23 cellular contexts compared by ENCODE assay signal in the genomic region with DNA sequence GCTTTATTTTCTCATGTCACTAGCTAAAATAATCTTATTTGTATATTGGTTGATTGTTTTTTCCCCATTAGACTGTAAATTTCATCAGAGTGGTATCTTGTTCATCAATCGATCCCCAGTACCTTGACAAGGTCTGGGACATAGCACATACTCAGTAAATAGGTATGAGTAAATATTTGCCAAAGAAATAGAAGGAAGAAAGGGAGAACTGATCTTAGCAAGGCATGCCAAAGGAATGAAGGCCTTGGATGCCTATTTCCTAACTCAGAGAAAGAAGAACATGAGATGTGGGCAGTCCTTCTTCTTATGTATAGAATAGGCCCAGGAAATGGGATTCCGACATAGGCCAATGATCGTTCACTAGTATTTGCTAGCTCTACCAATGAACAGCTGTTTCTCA. TPM values are rescaled to one million over a fixed set of nuclear protein-coding genes. Genes with fewer than 3 reads are reported as not detected.
DNase-seq lines count a peak whose midpoint lies in the region; ATAC-seq, FAIRE-seq and TF ChIP-seq lines count a peak whose summit lies in the region.
"Had no signal": no experiment of that assay in that cellular context is flagged by ENCODE, and none has a peak within 500 bp of the region (broad histone marks: within the 10 kb centered on the region; RNA-seq: fewer than 3 reads in every experiment).

No MANE protein-coding gene starts in this region.

- peaks cover 13% of the 10 kb centered on the region for H3K9me3 Mint-ChIP-seq in Caco-2 (ENCODE audit: unreplicated experiment)

- H2BK120ac ChIP-seq in trophoblast cell (ENCODE audit: insufficient read depth, low read length, poor library complexity) = no peak overlapping the region

- WGBS in trophoblast cell (ENCODE audit: extremely low coverage, insufficient coverage, insufficient read length) = no CpG with 5 or more reads among the region's 3 CpGs

- H3K18ac ChIP-seq in trophoblast cell (ENCODE audit: low read length) = no peak overlapping the region

- H2BK12ac ChIP-seq in trophoblast cell (ENCODE audit: low read length) = no peak overlapping the region

- H3F3A ChIP-seq in PC-9 (ENCODE audit: insufficient read depth, low read depth) = peaks cover 5% of the 10 kb centered on the region; the same call in 1 of the 2 replicates

- H3K27ac ChIP-seq in PC-9 = 0 out of 2 replicates have a peak overlapping the region, but pooled peaks have one; percentile 5
- H3K27ac ChIP-seq in trophoblast cell (ENCODE audit: low read depth, low read length) = no peak overlapping the region
- H3K27ac ChIP-seq: A549; BLaER1 treated with 17β-estradiol and CSF1 and Interleukin-3, amounts not matched to agents 10 nM and 100 nM; GM23248 had no signal

- TF ChIP-seq CTCF in Caco-2 (IDR thresholded peaks at IDR 0.05; ENCODE audit: insufficient read depth in 1 of 2, low read depth in 1 of 2, low read length in 1 of 2, severe bottlenecking in 1 of 2, unreplicated experiment in 1 of 2) (no peak), PC-9 (conservative IDR thresholded peaks at IDR 0.05) (no peak), bronchial epithelial cell (IDR thresholded peaks at IDR 0.05; ENCODE audit: insufficient read depth, low read length, severe bottlenecking) (no peak)

- ATAC-seq in HG03025 (IDR thresholded peaks at IDR 0.05; ENCODE audit: low FRiP score, unreplicated experiment) = no peak
- ATAC-seq: GM12878 had no signal

- H3K4ac ChIP-seq in trophoblast cell (ENCODE audit: low read depth, low read length) = no peak overlapping the region

- H3K36me3 ChIP-seq in Caco-2 (ENCODE audit: control insufficient read depth, insufficient read depth, low read length) (no peaks in the 10 kb centered on the region), PC-9 (ENCODE audit: low read depth) (no peaks in the 10 kb centered on the region), bronchial epithelial cell (ENCODE audit: control insufficient read depth, insufficient read depth, low read length) (no peaks in the 10 kb centered on the region), trophoblast cell (ENCODE audit: control insufficient read depth in 1 of 2, insufficient read depth in 2 of 2, low read length in 2 of 2) (no peaks in the 10 kb centered on the region)
- H3K36me3 ChIP-seq: BE2C; BLaER1 treated with 17β-estradiol and CSF1 and Interleukin-3, amounts not matched to agents 10 nM and 100 nM had no signal

- no peaks in the 10 kb centered on the region for H3K9me2 ChIP-seq in PC-9 (ENCODE audit: insufficient read depth)

- H3K4me1 Mint-ChIP-seq in Caco-2 (ENCODE audit: low read depth, unreplicated experiment) = peaks cover 24% of the 10 kb centered on the region
- H3K4me1 Mint-ChIP-seq: CD4-positive, alpha-beta memory T cell had no signal

- no peak overlapping the region for H4K12ac ChIP-seq in trophoblast cell (ENCODE audit: low read depth, low read length)

- no peak overlapping the region for H3K4me2 ChIP-seq in PC-9
- no peak overlapping the region for H3K4me2 ChIP-seq in trophoblast cell (ENCODE audit: low read length)
- H3K4me2 ChIP-seq: A549; BLaER1 treated with 17β-estradiol and CSF1 and Interleukin-3, amounts not matched to agents 10 nM and 100 nM had no signal

- no peak overlapping the region for H3K14ac ChIP-seq in trophoblast cell (ENCODE audit: low read length)

- no peak overlapping the region for H3K23ac ChIP-seq in trophoblast cell (ENCODE audit: low read length)

- H3K27me3 Mint-ChIP-seq in Caco-2 (ENCODE audit: insufficient read depth, unreplicated experiment) = no peaks in the 10 kb centered on the region
- H3K27me3 Mint-ChIP-seq: CD4-positive, alpha-beta memory T cell had no signal

- H3K4me3 Mint-ChIP-seq in Caco-2 (ENCODE audit: unreplicated experiment) = no peak overlapping the region
- H3K4me3 Mint-ChIP-seq: CD4-positive, alpha-beta memory T cell had no signal

- H2BK5ac ChIP-seq in trophoblast cell (ENCODE audit: low read depth, low read length, poor library complexity) = no peak overlapping the region

- H4K20me1 ChIP-seq in PC-9 (ENCODE audit: insufficient read depth) = no peaks in the 10 kb centered on the region
- H4K20me1 ChIP-seq: BLaER1 treated with 17β-estradiol and CSF1 and Interleukin-3, amounts not matched to agents 10 nM and 100 nM had no signal

- no peaks in the 10 kb centered on the region for H3K27me3 ChIP-seq in Caco-2 (replicated peaks; ENCODE audit: control insufficient read depth, insufficient read depth, low read length)
- no peaks in the 10 kb centered on the region for H3K27me3 ChIP-seq in PC-9 (ENCODE audit: insufficient read depth, low read depth)
- no peaks in the 10 kb centered on the region for H3K27me3 ChIP-seq in bronchial epithelial cell (ENCODE audit: control insufficient read depth, insufficient read depth, low read length)
- H3K27me3 ChIP-seq in trophoblast cell (ENCODE audit: insufficient read depth, low read length) = no peaks in the 10 kb centered on the region
- H3K27me3 ChIP-seq: BE2C; BLaER1 treated with 17β-estradiol and CSF1 and Interleukin-3, amounts not matched to agents 10 nM and 100 nM had no signal

- H3K79me2 ChIP-seq in PC-9 (ENCODE audit: low read depth) (no peaks in the 10 kb centered on the region), trophoblast cell (ENCODE audit: control insufficient read depth, insufficient read depth, low read length, poor library complexity) (no peaks in the 10 kb centered on the region)

- H3K4me1 ChIP-seq in Caco-2 (peaks cover 18% of the 10 kb centered on the region), PC-9 (replicated peaks; ENCODE audit: insufficient read depth) (peaks cover 12% of the 10 kb centered on the region), trophoblast cell (ENCODE audit: control insufficient read depth in 1 of 2, insufficient read depth in 2 of 2, low read length in 2 of 2) (peaks cover 0 to 3% of the 10 kb centered on the region in 2 experiments)
- H3K4me1 ChIP-seq: BE2C; BLaER1 treated with 17β-estradiol and CSF1 and Interleukin-3, amounts not matched to agents 10 nM and 100 nM had no signal

- BruUV-seq in Caco-2 (replicated peaks; lab: Mats Ljungman, UMichigan) = no TSS peak
- no TSS peak for BruUV-seq in PC-9 (replicated peaks; lab: Mats Ljungman, UMichigan)

- H4K8ac ChIP-seq in trophoblast cell (ENCODE audit: low read depth, low read length) = no peak overlapping the region

- no peak overlapping the region for H4K91ac ChIP-seq in trophoblast cell (ENCODE audit: low read depth, low read length)

- no peaks in the 10 kb centered on the region for H3K36me3 Mint-ChIP-seq in Caco-2 (ENCODE audit: insufficient read depth, unreplicated experiment)

- H3K9me3 ChIP-seq in Caco-2 = no peaks in the 10 kb centered on the region
- no peaks in the 10 kb centered on the region for H3K9me3 ChIP-seq in PC-9 (ENCODE audit: insufficient read depth, low read depth)
- H3K9me3 ChIP-seq in trophoblast cell (ENCODE audit: insufficient read depth, low read depth, low read length) = no peaks in the 10 kb centered on the region
- H3K9me3 ChIP-seq: A549; BE2C; BLaER1 treated with 17β-estradiol and CSF1 and Interleukin-3, amounts not matched to agents 10 nM and 100 nM had no signal

- no peak overlapping the region for H3K9ac ChIP-seq in trophoblast cell (ENCODE audit: low read length)
- H3K9ac ChIP-seq: BLaER1 treated with 17β-estradiol and CSF1 and Interleukin-3, amounts not matched to agents 10 nM and 100 nM; GM23248 had no signal

- DNase-seq in Caco-2 (no peak), PC-9 (peak in 1 of 2 experiments; percentile 70), bronchial epithelial cell (ENCODE audit: low read depth) (peak; percentile 33), trophoblast cell (peak; percentile 48 to 87), NCI-H2081 treated with DMSO at 0.1 percent for 48 hours (lab: John Stamatoyannopoulos, UW) (no peak), GF-D8 (lab: John Stamatoyannopoulos, UW) (no peak)
- DNase-seq: 8988T; ACHN; AML-193; BE2C; CD4-positive, alpha-beta memory T cell; COR-L47; DMS153; DND-41; H7; HCEC 1CT had no signal

- H3K4me3 ChIP-seq in Caco-2 (ENCODE audit: low read depth, low read length) (no peak overlapping the region), PC-9 (no peak overlapping the region), bronchial epithelial cell (ENCODE audit: low read depth, low read length) (no peak overlapping the region), trophoblast cell (ENCODE audit: low read depth, low read length) (no peak overlapping the region)
- H3K4me3 ChIP-seq: A549; BLaER1 treated with 17β-estradiol and CSF1 and Interleukin-3, amounts not matched to agents 10 nM and 100 nM; GM12878; GM23248 had no signal

- H2AFZ ChIP-seq in PC-9 (no peak overlapping the region), trophoblast cell (ENCODE audit: insufficient read depth, low read length, poor library complexity) (no peak overlapping the region)
- H2AFZ ChIP-seq: GM23248 had no signal

- CTCF ChIA-PET in Caco-2 (lab: Charles Lee) = no interaction called here
- CTCF ChIA-PET in PC-9 (lab: Charles Lee) = no interaction called here

- peak overlapping the region; percentile 4 for H3K27ac Mint-ChIP-seq in Caco-2 (ENCODE audit: unreplicated experiment)
- H3K27ac Mint-ChIP-seq: CD4-positive, alpha-beta memory T cell had no signal

- no peaks in the 10 kb centered on the region for H3K79me1 ChIP-seq in trophoblast cell (ENCODE audit: low read length)

- no peak for FAIRE-seq in bronchial epithelial cell (lab: Jason Lieb, UNC)
- FAIRE-seq: A549, G401.6, GM12878, H1 had no signal

- POLR2A ChIA-PET in Caco-2 (lab: Charles Lee) = interaction anchor here (0.6 kb wide), 1 partner anchor 102 kb away, joined by 4 read pairs; no protein-coding TSS in a partner anchor
- POLR2A ChIA-PET in PC-9 (lab: Charles Lee; ENCODE audit: unreplicated experiment) = no interaction called here

- intact Hi-C loops in Caco-2 (cut with micrococcal nuclease; ENCODE audit: unreplicated experiment) (no loop called here), PC-9 (cut with micrococcal nuclease; ENCODE audit: unreplicated experiment) (no loop called here)

- H2AK5ac ChIP-seq in trophoblast cell (ENCODE audit: low read length) = no peak overlapping the region

RNA-seq across cellular contexts. Expression of a gene that starts 54.7 kb away (rescaled TPM):
- total RNA-seq in Caco-2 (2022) (11.0 TPM in 2 replicates), PC-9 (2021) (0.24 and 0.63 TPM in 2 replicates), bronchial epithelial cell (0.26 TPM in 1 of 2 replicates, not detected in the other)
- 0.19 and 0.29 TPM in 2 replicates for polyA plus RNA-seq in trophoblast cell (2013)
- total RNA-seq: CD4-positive, alpha-beta memory T cell; H7 had no signal
- polyA plus RNA-seq: CD4-positive, alpha-beta memory T cell had no signal

Comparison
In these comparisons a context has a peak if more than half of its experiments do, and no peak if none do; other contexts are left out.
1. DNase-seq: peak in bronchial epithelial cell (single experiment) and trophoblast cell (2 of 2); none in Caco-2 (0 of 2), NCI-H2081 treated with DMSO at 0.1 percent for 48 hours (single experiment) and GF-D8 (single experiment).